18 cellular contexts compared by ENCODE assay signal in the genomic region with DNA sequence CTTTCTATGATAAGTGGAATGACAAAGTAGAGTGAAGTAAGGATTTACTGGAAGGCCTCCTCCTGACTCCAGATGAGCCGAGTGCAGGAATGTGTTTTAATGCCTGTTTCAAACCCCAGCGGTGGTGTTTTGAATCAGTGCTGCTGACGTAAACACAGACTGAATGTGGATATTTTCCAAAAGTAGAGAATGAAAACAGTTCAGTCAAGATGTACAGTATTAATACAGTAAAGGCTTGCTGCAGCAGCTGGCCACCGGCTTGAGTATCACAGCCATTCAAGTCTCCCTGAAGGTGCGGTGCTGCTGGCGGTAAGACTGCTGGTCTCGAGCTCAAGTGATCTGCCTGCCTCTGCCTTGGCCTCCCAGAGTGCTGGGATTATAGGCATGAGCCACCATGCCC. TPM values are rescaled to one million over a fixed set of nuclear protein-coding genes. Genes with fewer than 3 reads are reported as not detected.
A peak's percentile ranks its signal among the peaks of the same experiment; 100 is the strongest.
DNase-seq lines count a peak whose midpoint lies in the region; ATAC-seq and TF ChIP-seq lines count a peak whose summit lies in the region.
"Had no signal": no experiment of that assay in that cellular context is flagged by ENCODE, and none has a peak within 500 bp of the region (broad histone marks: within the 10 kb centered on the region; RNA-seq: fewer than 3 reads in every experiment).

No MANE protein-coding gene starts in this region.

- H3K4me1 Mint-ChIP-seq in endothelial cell (ENCODE audit: unreplicated experiment) (peaks cover 71% of the 10 kb centered on the region), type B pancreatic cell (ENCODE audit: unreplicated experiment) (peaks cover 44% of the 10 kb centered on the region)
- H3K4me1 Mint-ChIP-seq: activated naive CD8-positive, alpha-beta T cell treated with anti-CD3 and anti-CD28 coated beads for 36 hours had no signal

- intact Hi-C loops in Right ventricle myocardium inferior (cut with DNase I): no loop called here
- intact Hi-C loops in left ventricle myocardium inferior (cut with micrococcal nuclease): no loop called here
- intact Hi-C loops in body of pancreas (cut with DNase I): no loop called here

- H3K9me3 ChIP-seq in left ventricle myocardium inferior (replicated peaks) (no peaks in the 10 kb centered on the region), muscle layer of colon (ENCODE audit: low read length) (no peaks in the 10 kb centered on the region), body of pancreas (no peaks in the 10 kb centered on the region)
- H3K9me3 ChIP-seq: Caco-2, right lobe of liver had no signal

- TF ChIP-seq POLR2A in body of pancreas (IDR thresholded peaks at IDR 0.05): no peak

- WGBS in body of pancreas, 2 donors: 73 to 77% methylated on average over 6 to 7 of the region's 7 CpGs

- H3K27ac Mint-ChIP-seq in endothelial cell (ENCODE audit: unreplicated experiment): peak overlapping the region; percentile 77
- peak overlapping the region; percentile 48 for H3K27ac Mint-ChIP-seq in type B pancreatic cell
- H3K27ac Mint-ChIP-seq: activated naive CD8-positive, alpha-beta T cell treated with anti-CD3 and anti-CD28 coated beads for 36 hours; stimulated activated naive CD8-positive, alpha-beta T cell treated with anti-CD3 and anti-CD28 coated beads, Interleukin-15, Interleukin-2, amounts not matched to agents 100 ng/mL and 50 ng/mL, for 24 hours had no signal

- peaks cover 1% of the 10 kb centered on the region for H3K27me3 Mint-ChIP-seq in endothelial cell (ENCODE audit: unreplicated experiment)
- H3K27me3 Mint-ChIP-seq in type B pancreatic cell: no peaks in the 10 kb centered on the region
- H3K27me3 Mint-ChIP-seq: activated naive CD8-positive, alpha-beta T cell treated with anti-CD3 and anti-CD28 coated beads for 36 hours; stimulated activated naive CD8-positive, alpha-beta T cell treated with anti-CD3 and anti-CD28 coated beads, Interleukin-15, Interleukin-2, amounts not matched to agents 100 ng/mL and 50 ng/mL, for 24 hours had no signal

- no peak for DNase-seq in Right ventricle myocardium inferior (ENCODE audit: missing footprints)
- DNase-seq in left ventricle myocardium inferior: no peak
- no peak for DNase-seq in endothelial cell (ENCODE audit: low spot score)
- no peak for DNase-seq in type B pancreatic cell (ENCODE audit: extremely low spot score, unreplicated experiment)
- DNase-seq in NCI-H146 treated with DMSO at 0.1 percent for 48 hours (lab: John Stamatoyannopoulos, UW; ENCODE audit: unreplicated experiment): no peak
- no peak for DNase-seq in body of pancreas
- DNase-seq: activated CD4-positive, CD25-positive, alpha-beta regulatory T cell treated with anti-CD3 and anti-CD28 coated beads, Interleukin-2, amount 50 U/mL, for 72 hours; activated naive CD8-positive, alpha-beta T cell treated with anti-CD3 and anti-CD28 coated beads for 36 hours; Caco-2; cortex of kidney; GOT3; KBM-7; NCI-H1417; right lobe of liver; T-helper 1 cell had no signal

- H3K9me3 Mint-ChIP-seq in endothelial cell (ENCODE audit: unreplicated experiment): no peaks in the 10 kb centered on the region
- H3K9me3 Mint-ChIP-seq in type B pancreatic cell: peaks cover 4% of the 10 kb centered on the region
- H3K9me3 Mint-ChIP-seq: activated naive CD8-positive, alpha-beta T cell treated with anti-CD3 and anti-CD28 coated beads for 36 hours had no signal

- H3K36me3 ChIP-seq in left ventricle myocardium inferior (no peaks in the 10 kb centered on the region), muscle layer of colon (ENCODE audit: insufficient read depth, low read length) (no peaks in the 10 kb centered on the region), body of pancreas (replicated peaks in 1 of 2; ENCODE audit: insufficient read depth in 1 of 2, low read depth in 2 of 2) (no peaks in the 10 kb centered on the region)
- H3K36me3 ChIP-seq: right lobe of liver had no signal

- TF ChIP-seq CTCF in left ventricle myocardium inferior (IDR thresholded peaks at IDR 0.05; ENCODE audit: borderline replicate concordance) (no peak), endothelial cell (IDR thresholded peaks at IDR 0.05; ENCODE audit: unreplicated experiment) (no peak), type B pancreatic cell (conservative IDR thresholded peaks at IDR 0.05) (no peak), body of pancreas (IDR thresholded peaks at IDR 0.05) (no peak)

- peaks cover 4% of the 10 kb centered on the region for H3K4me1 ChIP-seq in left ventricle myocardium inferior
- peaks cover 9% of the 10 kb centered on the region for H3K4me1 ChIP-seq in muscle layer of colon (ENCODE audit: insufficient read depth, low read length)
- peaks cover 3% of the 10 kb centered on the region for H3K4me1 ChIP-seq in body of pancreas
- H3K4me1 ChIP-seq: right lobe of liver had no signal

- H3K36me3 Mint-ChIP-seq in endothelial cell (ENCODE audit: low read depth, unreplicated experiment) (peaks cover 17% of the 10 kb centered on the region), type B pancreatic cell (peaks cover 14% of the 10 kb centered on the region)
- H3K36me3 Mint-ChIP-seq: activated naive CD8-positive, alpha-beta T cell treated with anti-CD3 and anti-CD28 coated beads for 36 hours had no signal

- H3K4me3 ChIP-seq in left ventricle myocardium inferior (no peak overlapping the region), muscle layer of colon (ENCODE audit: low read depth in 1 of 2, low read length in 2 of 2) (peak overlapping the region in 1 of 2 donors; percentile 8), body of pancreas (no peak overlapping the region)
- H3K4me3 ChIP-seq: right lobe of liver had no signal

- peak overlapping the region; percentile 94 for H3K4me3 Mint-ChIP-seq in endothelial cell (ENCODE audit: unreplicated experiment)
- peak overlapping the region; percentile 28 for H3K4me3 Mint-ChIP-seq in type B pancreatic cell
- H3K4me3 Mint-ChIP-seq: activated naive CD8-positive, alpha-beta T cell treated with anti-CD3 and anti-CD28 coated beads for 36 hours; stimulated activated naive CD8-positive, alpha-beta T cell treated with anti-CD3 and anti-CD28 coated beads, Interleukin-15, Interleukin-2, amounts not matched to agents 100 ng/mL and 50 ng/mL, for 24 hours had no signal

- no peak overlapping the region for H3K27ac ChIP-seq in left ventricle myocardium inferior (replicated peaks)
- H3K27ac ChIP-seq in muscle layer of colon (ENCODE audit: low read depth, low read length): peak overlapping the region; percentile 44
- no peak overlapping the region for H3K27ac ChIP-seq in body of pancreas

- ATAC-seq in Right ventricle myocardium inferior: peak; percentile 77
- no peak for ATAC-seq in body of pancreas
- ATAC-seq in GM21576 (IDR thresholded peaks at IDR 0.05; ENCODE audit: unreplicated experiment): no peak

- H3K9ac ChIP-seq in muscle layer of colon (ENCODE audit: low read length): no peak overlapping the region

- H3K27me3 ChIP-seq in left ventricle myocardium inferior (ENCODE audit: low read depth) (no peaks in the 10 kb centered on the region), muscle layer of colon (ENCODE audit: control insufficient read depth in 1 of 2, insufficient read depth in 2 of 2, low read length in 2 of 2) (no peaks in the 10 kb centered on the region), body of pancreas (no peaks in the 10 kb centered on the region)
- H3K27me3 ChIP-seq: right lobe of liver had no signal

RNA-seq across cellular contexts. Expression of a gene that starts 46.7 kb away (rescaled TPM):
- total RNA-seq in Right ventricle myocardium inferior (1.1 TPM), left ventricle myocardium inferior (1.5 TPM), endothelial cell (ENCODE audit: unreplicated experiment) (350 TPM), type B pancreatic cell (ENCODE audit: low replicate concordance) (17.6 and 104 TPM in 2 replicates), body of pancreas (10 to 100 TPM; 16.3 to 16.5 TPM)
- total RNA-seq: activated naive CD8-positive, alpha-beta T cell treated with anti-CD3 and anti-CD28 coated beads for 36 hours had no signal
